Comparison of ENCODE assay signal across 1 cellular context in genomic region chr22:48918585-48919186, GRCh38.
TF ChIP-seq lines count a peak whose summit lies in the region.

No MANE protein-coding gene starts in this region.

TF ChIP-seq in HepG2, 621 proteins besides CTCF, POLR2A, EP300 and RAD21 (continued from another document and continues in another):
- TF ChIP-seq ZBTB40 (IDR thresholded peaks at IDR 0.05), result no peak
- TF ChIP-seq ZBTB40 (CRISPR knock-in tag; IDR thresholded peaks at IDR 0.05), result no peak
- no peak for TF ChIP-seq HBP1 (CRISPR knock-in tag; IDR thresholded peaks at IDR 0.05; ENCODE audit: low read depth)
- TF ChIP-seq, protein P1, sequence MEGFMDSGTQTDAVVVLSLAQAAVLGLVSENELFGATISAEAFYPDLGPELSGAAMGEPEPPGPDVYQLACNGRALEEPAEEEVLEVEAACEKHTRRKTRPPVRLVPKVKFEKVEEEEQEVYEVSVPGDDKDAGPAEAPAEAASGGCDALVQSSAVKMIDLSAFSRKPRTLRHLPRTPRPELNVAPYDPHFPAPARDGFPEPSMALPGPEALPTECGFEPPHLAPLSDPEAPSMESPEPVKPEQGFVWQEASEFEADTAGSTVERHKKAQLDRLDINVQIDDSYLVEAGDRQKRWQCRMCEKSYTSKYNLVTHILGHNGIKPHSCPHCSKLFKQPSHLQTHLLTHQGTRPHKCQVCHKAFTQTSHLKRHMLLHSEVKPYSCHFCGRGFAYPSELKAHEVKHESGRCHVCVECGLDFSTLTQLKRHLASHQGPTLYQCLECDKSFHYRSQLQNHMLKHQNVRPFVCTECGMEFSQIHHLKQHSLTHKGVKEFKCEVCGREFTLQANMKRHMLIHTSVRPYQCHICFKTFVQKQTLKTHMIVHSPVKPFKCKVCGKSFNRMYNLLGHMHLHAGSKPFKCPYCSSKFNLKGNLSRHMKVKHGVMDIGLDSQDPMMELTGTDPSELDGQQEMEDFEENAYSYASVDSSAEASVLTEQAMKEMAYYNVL (CRISPR knock-in tag; IDR thresholded peaks at IDR 0.05; ENCODE audit: borderline replicate concordance), result peak; percentile 74; the same call in 1 of the 2 replicates
- TF ChIP-seq ZNF782 (CRISPR knock-in tag; IDR thresholded peaks at IDR 0.05; ENCODE audit: borderline replicate concordance), result no peak
- TF ChIP-seq, protein P2, sequence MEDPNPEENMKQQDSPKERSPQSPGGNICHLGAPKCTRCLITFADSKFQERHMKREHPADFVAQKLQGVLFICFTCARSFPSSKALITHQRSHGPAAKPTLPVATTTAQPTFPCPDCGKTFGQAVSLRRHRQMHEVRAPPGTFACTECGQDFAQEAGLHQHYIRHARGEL (CRISPR knock-in tag; IDR thresholded peaks at IDR 0.05), result no peak
- TF ChIP-seq MIER3 (CRISPR knock-in tag; IDR thresholded peaks at IDR 0.05; ENCODE audit: borderline replicate concordance), result peak; percentile 51; the same call in 1 of the 2 replicates
- peak; percentile 44; the same call in 1 of the 2 replicates for TF ChIP-seq ZMYM4 (CRISPR knock-in tag; IDR thresholded peaks at IDR 0.05)
- peak; percentile 97 for TF ChIP-seq PITX1 (CRISPR knock-in tag; IDR thresholded peaks at IDR 0.05)
- TF ChIP-seq, protein P3, sequence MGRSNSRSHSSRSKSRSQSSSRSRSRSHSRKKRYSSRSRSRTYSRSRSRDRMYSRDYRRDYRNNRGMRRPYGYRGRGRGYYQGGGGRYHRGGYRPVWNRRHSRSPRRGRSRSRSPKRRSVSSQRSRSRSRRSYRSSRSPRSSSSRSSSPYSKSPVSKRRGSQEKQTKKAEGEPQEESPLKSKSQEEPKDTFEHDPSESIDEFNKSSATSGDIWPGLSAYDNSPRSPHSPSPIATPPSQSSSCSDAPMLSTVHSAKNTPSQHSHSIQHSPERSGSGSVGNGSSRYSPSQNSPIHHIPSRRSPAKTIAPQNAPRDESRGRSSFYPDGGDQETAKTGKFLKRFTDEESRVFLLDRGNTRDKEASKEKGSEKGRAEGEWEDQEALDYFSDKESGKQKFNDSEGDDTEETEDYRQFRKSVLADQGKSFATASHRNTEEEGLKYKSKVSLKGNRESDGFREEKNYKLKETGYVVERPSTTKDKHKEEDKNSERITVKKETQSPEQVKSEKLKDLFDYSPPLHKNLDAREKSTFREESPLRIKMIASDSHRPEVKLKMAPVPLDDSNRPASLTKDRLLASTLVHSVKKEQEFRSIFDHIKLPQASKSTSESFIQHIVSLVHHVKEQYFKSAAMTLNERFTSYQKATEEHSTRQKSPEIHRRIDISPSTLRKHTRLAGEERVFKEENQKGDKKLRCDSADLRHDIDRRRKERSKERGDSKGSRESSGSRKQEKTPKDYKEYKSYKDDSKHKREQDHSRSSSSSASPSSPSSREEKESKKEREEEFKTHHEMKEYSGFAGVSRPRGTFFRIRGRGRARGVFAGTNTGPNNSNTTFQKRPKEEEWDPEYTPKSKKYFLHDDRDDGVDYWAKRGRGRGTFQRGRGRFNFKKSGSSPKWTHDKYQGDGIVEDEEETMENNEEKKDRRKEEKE (IDR thresholded peaks at IDR 0.05), result no peak
- TF ChIP-seq, protein P4, sequence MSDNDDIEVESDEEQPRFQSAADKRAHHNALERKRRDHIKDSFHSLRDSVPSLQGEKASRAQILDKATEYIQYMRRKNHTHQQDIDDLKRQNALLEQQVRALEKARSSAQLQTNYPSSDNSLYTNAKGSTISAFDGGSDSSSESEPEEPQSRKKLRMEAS (IDR thresholded peaks at IDR 0.05), result peak; percentile 32; the same call in 1 of the 2 replicates
- peak; percentile 56; the same call in 1 of the 2 replicates for TF ChIP-seq ZNF644 (CRISPR knock-in tag; IDR thresholded peaks at IDR 0.05; ENCODE audit: low read depth)
- TF ChIP-seq ELF3 (CRISPR knock-in tag; IDR thresholded peaks at IDR 0.05), result peak; percentile 59; the same call in 1 of the 2 replicates
- TF ChIP-seq SP5 (CRISPR knock-in tag; IDR thresholded peaks at IDR 0.05; ENCODE audit: borderline replicate concordance, low read depth), result peak; percentile 27; the same call in 1 of the 2 replicates
- TF ChIP-seq HDAC2 (CRISPR knock-in tag; IDR thresholded peaks at IDR 0.05), result peak; percentile 91
- TF ChIP-seq HNF4G (IDR thresholded peaks at IDR 0.05; ENCODE audit: borderline replicate concordance, low read depth, low read length), result peak; percentile 70
- peak; percentile 67; the same call in 1 of the 2 replicates for TF ChIP-seq HNF4G (CRISPR knock-in tag; IDR thresholded peaks at IDR 0.05; ENCODE audit: borderline replicate concordance, low read depth)
- TF ChIP-seq, protein P5, sequence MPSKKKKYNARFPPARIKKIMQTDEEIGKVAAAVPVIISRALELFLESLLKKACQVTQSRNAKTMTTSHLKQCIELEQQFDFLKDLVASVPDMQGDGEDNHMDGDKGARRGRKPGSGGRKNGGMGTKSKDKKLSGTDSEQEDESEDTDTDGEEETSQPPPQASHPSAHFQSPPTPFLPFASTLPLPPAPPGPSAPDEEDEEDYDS (CRISPR knock-in tag; IDR thresholded peaks at IDR 0.05), result no peak
- no peak for TF ChIP-seq SOX6 (IDR thresholded peaks at IDR 0.05)
- TF ChIP-seq SOX6 (CRISPR knock-in tag; IDR thresholded peaks at IDR 0.05), result peak; percentile 86
- TF ChIP-seq CREM (IDR thresholded peaks at IDR 0.05), result peak; percentile 66
- TF ChIP-seq CREM (CRISPR knock-in tag; IDR thresholded peaks at IDR 0.05), result no peak
- 0 out of 2 replicates have a peak, but pooled peaks have one; percentile 15 for TF ChIP-seq MEF2D (CRISPR knock-in tag; IDR thresholded peaks at IDR 0.05)
- TF ChIP-seq GATA4 (IDR thresholded peaks at IDR 0.05; ENCODE audit: borderline replicate concordance, low read depth), result peak; percentile 88; the same call in 1 of the 2 replicates
- TF ChIP-seq ZNF556 (CRISPR knock-in tag; IDR thresholded peaks at IDR 0.05; ENCODE audit: borderline replicate concordance), result peak; percentile 62; the same call in 1 of the 2 replicates
- peak; percentile 71; the same call in 1 of the 2 replicates for TF ChIP-seq HHEX (CRISPR knock-in tag; IDR thresholded peaks at IDR 0.05)
- peak; percentile 45; the same call in 1 of the 2 replicates for TF ChIP-seq ZNF343 (CRISPR knock-in tag; IDR thresholded peaks at IDR 0.05)
- TF ChIP-seq HDAC1 (CRISPR knock-in tag; IDR thresholded peaks at IDR 0.05), result peak; percentile 61
- TF ChIP-seq, protein P6, sequence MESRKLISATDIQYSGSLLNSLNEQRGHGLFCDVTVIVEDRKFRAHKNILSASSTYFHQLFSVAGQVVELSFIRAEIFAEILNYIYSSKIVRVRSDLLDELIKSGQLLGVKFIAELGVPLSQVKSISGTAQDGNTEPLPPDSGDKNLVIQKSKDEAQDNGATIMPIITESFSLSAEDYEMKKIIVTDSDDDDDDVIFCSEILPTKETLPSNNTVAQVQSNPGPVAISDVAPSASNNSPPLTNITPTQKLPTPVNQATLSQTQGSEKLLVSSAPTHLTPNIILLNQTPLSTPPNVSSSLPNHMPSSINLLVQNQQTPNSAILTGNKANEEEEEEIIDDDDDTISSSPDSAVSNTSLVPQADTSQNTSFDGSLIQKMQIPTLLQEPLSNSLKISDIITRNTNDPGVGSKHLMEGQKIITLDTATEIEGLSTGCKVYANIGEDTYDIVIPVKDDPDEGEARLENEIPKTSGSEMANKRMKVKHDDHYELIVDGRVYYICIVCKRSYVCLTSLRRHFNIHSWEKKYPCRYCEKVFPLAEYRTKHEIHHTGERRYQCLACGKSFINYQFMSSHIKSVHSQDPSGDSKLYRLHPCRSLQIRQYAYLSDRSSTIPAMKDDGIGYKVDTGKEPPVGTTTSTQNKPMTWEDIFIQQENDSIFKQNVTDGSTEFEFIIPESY (CRISPR knock-in tag; IDR thresholded peaks at IDR 0.05), result 0 out of 2 replicates have a peak, but pooled peaks have one; percentile 17
- TF ChIP-seq PHF21A (CRISPR knock-in tag; IDR thresholded peaks at IDR 0.05), result peak; percentile 82
- TF ChIP-seq, protein P7, sequence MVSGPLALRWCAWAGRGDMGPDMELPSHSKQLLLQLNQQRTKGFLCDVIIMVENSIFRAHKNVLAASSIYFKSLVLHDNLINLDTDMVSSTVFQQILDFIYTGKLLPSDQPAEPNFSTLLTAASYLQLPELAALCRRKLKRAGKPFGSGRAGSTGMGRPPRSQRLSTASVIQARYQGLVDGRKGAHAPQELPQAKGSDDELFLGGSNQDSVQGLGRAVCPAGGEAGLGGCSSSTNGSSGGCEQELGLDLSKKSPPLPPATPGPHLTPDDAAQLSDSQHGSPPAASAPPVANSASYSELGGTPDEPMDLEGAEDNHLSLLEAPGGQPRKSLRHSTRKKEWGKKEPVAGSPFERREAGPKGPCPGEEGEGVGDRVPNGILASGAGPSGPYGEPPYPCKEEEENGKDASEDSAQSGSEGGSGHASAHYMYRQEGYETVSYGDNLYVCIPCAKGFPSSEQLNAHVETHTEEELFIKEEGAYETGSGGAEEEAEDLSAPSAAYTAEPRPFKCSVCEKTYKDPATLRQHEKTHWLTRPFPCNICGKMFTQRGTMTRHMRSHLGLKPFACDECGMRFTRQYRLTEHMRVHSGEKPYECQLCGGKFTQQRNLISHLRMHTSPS (CRISPR knock-in tag; IDR thresholded peaks at IDR 0.05; ENCODE audit: low read depth), result peak; percentile 63
- peak; percentile 52; the same call in 1 of the 2 replicates for TF ChIP-seq NFIC (IDR thresholded peaks at IDR 0.05; ENCODE audit: low read length)
- TF ChIP-seq ZNF816 (CRISPR knock-in tag; IDR thresholded peaks at IDR 0.05; ENCODE audit: borderline replicate concordance), result no peak
- 0 out of 2 replicates have a peak, but pooled peaks have one; percentile 41 for TF ChIP-seq ZNF362 (CRISPR knock-in tag; IDR thresholded peaks at IDR 0.05; ENCODE audit: borderline replicate concordance)
- TF ChIP-seq, protein P8, sequence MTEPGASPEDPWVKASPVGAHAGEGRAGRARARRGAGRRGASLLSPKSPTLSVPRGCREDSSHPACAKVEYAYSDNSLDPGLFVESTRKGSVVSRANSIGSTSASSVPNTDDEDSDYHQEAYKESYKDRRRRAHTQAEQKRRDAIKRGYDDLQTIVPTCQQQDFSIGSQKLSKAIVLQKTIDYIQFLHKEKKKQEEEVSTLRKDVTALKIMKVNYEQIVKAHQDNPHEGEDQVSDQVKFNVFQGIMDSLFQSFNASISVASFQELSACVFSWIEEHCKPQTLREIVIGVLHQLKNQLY (CRISPR knock-in tag; IDR thresholded peaks at IDR 0.05), result peak; percentile 70
